In the genomic region with DNA sequence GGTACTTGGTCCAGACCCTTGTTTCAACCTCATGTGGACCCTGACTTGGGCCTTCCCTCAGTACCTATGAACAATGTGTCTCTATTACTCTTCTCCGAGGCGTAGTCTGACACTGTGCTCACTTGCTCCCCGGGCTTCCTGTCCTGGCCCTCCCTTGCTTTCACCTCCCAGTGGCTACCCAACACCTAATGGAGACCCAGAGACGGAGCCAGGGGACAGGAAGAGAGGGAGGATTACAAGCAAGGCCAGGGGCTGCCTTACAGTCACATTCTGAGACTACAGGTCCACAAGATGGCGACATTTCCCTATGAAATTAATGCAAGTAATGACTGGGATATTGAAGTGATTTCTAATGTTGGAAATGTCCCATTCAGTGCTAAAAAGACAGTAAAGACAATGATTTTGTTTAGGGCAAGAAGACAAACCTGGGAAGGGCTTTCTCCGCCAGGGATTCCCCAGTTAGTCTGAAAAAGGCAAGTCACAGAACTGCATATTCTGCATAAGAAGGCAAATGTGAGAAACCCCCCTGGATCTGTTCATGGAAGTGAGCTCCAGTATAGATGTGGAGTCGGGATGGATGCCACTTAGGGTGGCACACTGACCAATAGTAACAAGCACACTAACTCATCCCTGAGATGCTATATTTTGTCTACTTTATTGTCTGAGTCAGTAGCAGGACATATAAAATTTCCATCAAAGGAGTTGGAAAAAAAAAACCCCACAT, we compare ENCODE assay signal across 9 cellular contexts. TPM values are rescaled to one million over a fixed set of nuclear protein-coding genes. Genes with fewer than 3 reads are reported as not detected.
DNase-seq lines count a peak whose midpoint lies in the region; ATAC-seq lines count a peak whose summit lies in the region.
"Had no signal": no experiment of that assay in that cellular context is flagged by ENCODE, and none has a peak within 500 bp of the region (broad histone marks: within the 10 kb centered on the region; RNA-seq: fewer than 3 reads in every experiment).

No MANE protein-coding gene starts in this region.

- H3K27me3 ChIP-seq in mesenchymal stem cell (ENCODE audit: control insufficient read depth in 1 of 2, insufficient read depth in 1 of 2, low read length in 2 of 2), result peaks cover 0 to 7% of the 10 kb centered on the region in 2 experiments

- no peak overlapping the region for H3K18ac ChIP-seq in mesenchymal stem cell (ENCODE audit: low read depth in 1 of 2, low read length in 2 of 2)

- no peak overlapping the region for H3K4ac ChIP-seq in mesenchymal stem cell (ENCODE audit: low read depth in 1 of 2, low read length in 2 of 2)

- no peak overlapping the region for H2BK15ac ChIP-seq in mesenchymal stem cell (ENCODE audit: low read depth, poor library complexity, severe bottlenecking)

- DNase-seq in DMS79 (lab: John Stamatoyannopoulos, UW) (peak; percentile 28), NCI-H526 (lab: John Stamatoyannopoulos, UW) (peak; percentile 61 to 88), mesenchymal stem cell (peak; percentile 70)
- peak; percentile 89 for DNase-seq in activated CD4-positive, alpha-beta T cell treated with anti-CD3 and anti-CD28 coated beads, Interleukin-2, amount 10 ng/mL, durations not matched to agents 24 days and 14 days
- peak; percentile 8 for DNase-seq in effector CD8-positive, alpha-beta T cell (lab: John Stamatoyannopoulos, UW)
- DNase-seq in stimulated activated naive CD4-positive, alpha-beta T cell (lab: John Stamatoyannopoulos, UW), result peak; percentile 9 to 65 (median 22)

- no peaks in the 10 kb centered on the region for H3K9me3 ChIP-seq in mesenchymal stem cell (ENCODE audit: control insufficient read depth, low read length)

- WGBS in mesenchymal stem cell, result 56% methylated on average over 5 of the region's 7 CpGs

- no peak overlapping the region for H3K4me3 Mint-ChIP-seq in activated CD4-positive, alpha-beta T cell treated with anti-CD3 and anti-CD28 coated beads, Interleukin-2, amount 10 ng/mL, durations not matched to agents 24 days and 14 days
- H3K4me3 Mint-ChIP-seq: activated naive CD8-positive, alpha-beta T cell had no signal

- no peak overlapping the region for H3K4me3 ChIP-seq in mesenchymal stem cell (ENCODE audit: insufficient read depth in 1 of 2, low read depth in 1 of 2, low read length in 2 of 2)

- no peak overlapping the region for H2BK12ac ChIP-seq in mesenchymal stem cell (ENCODE audit: low read length in 2 of 2)

- intact Hi-C loops in activated CD4-positive, alpha-beta T cell treated with anti-CD3 and anti-CD28 coated beads, Interleukin-2, amount 10 ng/mL, durations not matched to agents 24 days and 14 days (cut with micrococcal nuclease), result loop anchor here (1.0 to 2.0 kb wide), 4 partner anchors 164 to 864 kb away; a partner anchor contains a TSS

- peak overlapping the region; percentile 35 for H3K9ac ChIP-seq in mesenchymal stem cell (ENCODE audit: low read length)

- no peaks in the 10 kb centered on the region for H3K36me3 Mint-ChIP-seq in activated CD4-positive, alpha-beta T cell treated with anti-CD3 and anti-CD28 coated beads, Interleukin-2, amount 10 ng/mL, durations not matched to agents 24 days and 14 days (ENCODE audit: low read depth)

- peaks cover 8% of the 10 kb centered on the region for H3K27me3 Mint-ChIP-seq in activated CD4-positive, alpha-beta T cell treated with anti-CD3 and anti-CD28 coated beads, Interleukin-2, amount 10 ng/mL, durations not matched to agents 24 days and 14 days
- H3K27me3 Mint-ChIP-seq: activated naive CD8-positive, alpha-beta T cell had no signal

- ATAC-seq in HG02885 (IDR thresholded peaks at IDR 0.05; ENCODE audit: poor library complexity, unreplicated experiment), result peak; percentile 55
- ATAC-seq in HG02981 (IDR thresholded peaks at IDR 0.05; ENCODE audit: unreplicated experiment), result no peak

- no peak overlapping the region for H4K91ac ChIP-seq in mesenchymal stem cell (ENCODE audit: low read length)

- H3K79me1 ChIP-seq in mesenchymal stem cell (replicated peaks; ENCODE audit: low read length, poor library complexity, severe bottlenecking), result no peaks in the 10 kb centered on the region

- H3K27ac ChIP-seq in mesenchymal stem cell (ENCODE audit: low read length, poor library complexity, severe bottlenecking), result no peak overlapping the region

- H2BK120ac ChIP-seq in mesenchymal stem cell (ENCODE audit: low read depth, low read length), result no peak overlapping the region

- no peak overlapping the region for H3K4me2 ChIP-seq in mesenchymal stem cell (ENCODE audit: low read length, poor library complexity, severe bottlenecking)

- H3K9me3 Mint-ChIP-seq in activated CD4-positive, alpha-beta T cell treated with anti-CD3 and anti-CD28 coated beads, Interleukin-2, amount 10 ng/mL, durations not matched to agents 24 days and 14 days, result peaks cover 4% of the 10 kb centered on the region

- no peak overlapping the region for H3K27ac Mint-ChIP-seq in activated CD4-positive, alpha-beta T cell treated with anti-CD3 and anti-CD28 coated beads, Interleukin-2, amount 10 ng/mL, durations not matched to agents 24 days and 14 days
- H3K27ac Mint-ChIP-seq: activated naive CD8-positive, alpha-beta T cell had no signal

- H3K23ac ChIP-seq in mesenchymal stem cell (ENCODE audit: low read length in 2 of 2), result no peak overlapping the region

- no peak overlapping the region for H4K8ac ChIP-seq in mesenchymal stem cell (ENCODE audit: low read length)

- no peak overlapping the region for H3K14ac ChIP-seq in mesenchymal stem cell (ENCODE audit: low read length in 2 of 2)

- no peak overlapping the region for H2AK5ac ChIP-seq in mesenchymal stem cell (ENCODE audit: low read length, severe bottlenecking)

- no peak overlapping the region for H2BK5ac ChIP-seq in mesenchymal stem cell (ENCODE audit: low read depth, low read length, poor library complexity, severe bottlenecking)

- no peak overlapping the region for H2AFZ ChIP-seq in mesenchymal stem cell (ENCODE audit: low read depth, low read length)

- peaks cover 4% of the 10 kb centered on the region for H3K4me1 Mint-ChIP-seq in activated CD4-positive, alpha-beta T cell treated with anti-CD3 and anti-CD28 coated beads, Interleukin-2, amount 10 ng/mL, durations not matched to agents 24 days and 14 days

- H3K36me3 ChIP-seq in mesenchymal stem cell (ENCODE audit: control insufficient read depth in 1 of 2, insufficient read depth in 2 of 2, low read depth in 1 of 2, low read length in 2 of 2), result no peaks in the 10 kb centered on the region

- no peaks in the 10 kb centered on the region for H3K4me1 ChIP-seq in mesenchymal stem cell (ENCODE audit: control insufficient read depth, insufficient read depth, low read depth, low read length)

RNA-seq across cellular contexts. Expression of a gene that starts 44.0 kb away (rescaled TPM):
- total RNA-seq in activated CD4-positive, alpha-beta T cell treated with anti-CD3 and anti-CD28 coated beads, Interleukin-2, amount 10 ng/mL, durations not matched to agents 24 days and 14 days, result 18.9 and 19.6 TPM in 2 replicates
- polyA plus RNA-seq in mesenchymal stem cell (2013, experiment 1 of 2), result 3.7 TPM
- 3.7 TPM for polyA plus RNA-seq in mesenchymal stem cell (2013, experiment 2 of 2)

Comparison
In these comparisons a context has a peak if more than half of its experiments do, and no peak if none do; other contexts are left out.
1. DNase-seq: peak in every context shown above with its lines; median percentile 89 in activated CD4-positive, alpha-beta T cell treated with anti-CD3 and anti-CD28 coated beads, Interleukin-2, amount 10 ng/mL, durations not matched to agents 24 days and 14 days; 74 in NCI-H526; 70 in mesenchymal stem cell; 28 in DMS79; 22 in stimulated activated naive CD4-positive, alpha-beta T cell; 8 in effector CD8-positive, alpha-beta T cell.